Comparison of ENCODE assay signal across 29 cellular contexts in the genomic region with DNA sequence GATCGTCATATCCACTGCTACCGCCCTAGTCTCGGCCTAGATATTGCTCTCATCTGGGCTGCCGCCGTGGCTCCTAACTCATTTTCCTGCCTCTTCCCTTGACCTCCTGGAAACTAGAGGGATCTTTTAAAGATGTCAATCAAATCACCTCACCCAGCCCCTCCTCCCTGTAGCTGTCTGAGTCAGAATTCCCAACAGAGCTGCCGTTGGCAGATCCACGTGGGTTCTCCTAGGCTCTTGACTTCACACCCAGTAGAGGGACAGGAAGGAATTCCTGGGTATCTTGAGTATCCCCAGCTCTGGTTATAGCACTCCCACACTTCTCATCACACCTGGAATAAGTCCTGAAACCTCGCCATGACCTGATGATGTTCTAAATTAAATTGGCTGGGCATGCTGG. TPM values are rescaled to one million over a fixed set of nuclear protein-coding genes. Genes with fewer than 3 reads are reported as not detected.
DNase-seq lines count a peak whose midpoint lies in the region; ATAC-seq and TF ChIP-seq lines count a peak whose summit lies in the region.
"Had no signal": no experiment of that assay in that cellular context is flagged by ENCODE, and none has a peak within 500 bp of the region (broad histone marks: within the 10 kb centered on the region; RNA-seq: fewer than 3 reads in every experiment).

No MANE protein-coding gene starts in this region.

- TF ChIP-seq CTCF in MCF 10A (IDR thresholded peaks at IDR 0.05; ENCODE audit: unreplicated experiment) (no peak), mammary epithelial cell (conservative IDR thresholded peaks at IDR 0.05 in 1 of 2, IDR thresholded peaks at IDR 0.05 in 1 of 2; ENCODE audit: extremely low read depth in 1 of 2, insufficient read depth in 1 of 2, low read depth in 1 of 2, low read length in 2 of 2) (no peak), PC-3 (conservative IDR thresholded peaks at IDR 0.05; ENCODE audit: low read depth, low read length) (no peak), fibroblast of mammary gland (conservative IDR thresholded peaks at IDR 0.05; ENCODE audit: control insufficient read depth, insufficient read depth, low read depth, low read length) (no peak), thoracic aorta (IDR thresholded peaks at IDR 0.05) (no peak)

- H3K79me1 ChIP-seq in mesenchymal stem cell (replicated peaks; ENCODE audit: low read length, poor library complexity, severe bottlenecking), result peaks cover 1% of the 10 kb centered on the region

- no peaks in the 10 kb centered on the region for H3F3A ChIP-seq in PC-3 (ENCODE audit: low read length, unreplicated experiment)

- no peak overlapping the region for H2AK5ac ChIP-seq in mesenchymal stem cell (ENCODE audit: low read length, severe bottlenecking)

- H2AFZ ChIP-seq in mammary epithelial cell (ENCODE audit: low read depth, low read length) (no peak overlapping the region), PC-3 (ENCODE audit: low read length) (no peak overlapping the region), mesenchymal stem cell (ENCODE audit: low read depth, low read length) (no peak overlapping the region)

- POLR2A ChIA-PET in MCF 10A (lab: Yijun Ruan, JAX) (interaction anchor here (0.6 kb wide), 1 partner anchor 10 kb away, joined by 3 read pairs; no protein-coding TSS in a partner anchor), PC-3 (lab: Charles Lee; ENCODE audit: unreplicated experiment) (no interaction called here)

- no peaks in the 10 kb centered on the region for H3K9me3 ChIP-seq in mammary epithelial cell (replicated peaks; ENCODE audit: insufficient read depth, low read length)
- H3K9me3 ChIP-seq in PC-3 (ENCODE audit: low read length), result no peaks in the 10 kb centered on the region
- no peaks in the 10 kb centered on the region for H3K9me3 ChIP-seq in thoracic aorta
- no peaks in the 10 kb centered on the region for H3K9me3 ChIP-seq in mesenchymal stem cell (ENCODE audit: control insufficient read depth, low read length)
- H3K9me3 ChIP-seq: sigmoid colon had no signal

- H4K20me1 ChIP-seq in mammary epithelial cell (ENCODE audit: insufficient read depth, low read length) (no peaks in the 10 kb centered on the region), PC-3 (ENCODE audit: low read length) (no peaks in the 10 kb centered on the region)

- no peak overlapping the region for H2BK120ac ChIP-seq in mesenchymal stem cell (ENCODE audit: low read depth, low read length)

- H3K4me3 Mint-ChIP-seq in MCF 10A (ENCODE audit: unreplicated experiment), result no peak overlapping the region
- H3K4me3 Mint-ChIP-seq: activated CD4-positive, alpha-beta memory T cell treated with anti-CD3 and anti-CD28 coated beads for 36 hours; activated T-helper 1 cell treated with anti-CD3 and anti-CD28 coated beads, Interleukin-12 subunit alpha, Interleukin-12 subunit beta, Interleukin-2, Interleukin-4 antibody, amounts not matched to agents 30 ng/mL and 10 ng/mL and 1 ng/mL, durations not matched to agents 14 hours and 24 hours and 36 hours; H9; natural killer cell had no signal

- H3K27me3 Mint-ChIP-seq in MCF 10A (ENCODE audit: insufficient read depth, unreplicated experiment), result no peaks in the 10 kb centered on the region
- H3K27me3 Mint-ChIP-seq: activated CD4-positive, alpha-beta memory T cell treated with anti-CD3 and anti-CD28 coated beads for 36 hours; progenitor cell of endocrine pancreas had no signal

- H3K36me3 Mint-ChIP-seq in MCF 10A (ENCODE audit: insufficient read depth, unreplicated experiment), result no peaks in the 10 kb centered on the region
- H3K36me3 Mint-ChIP-seq: activated CD4-positive, alpha-beta memory T cell treated with anti-CD3 and anti-CD28 coated beads for 36 hours had no signal

- H4K91ac ChIP-seq in mesenchymal stem cell (ENCODE audit: low read length), result no peak overlapping the region

- no peaks in the 10 kb centered on the region for H3K9me3 Mint-ChIP-seq in MCF 10A (ENCODE audit: unreplicated experiment)
- H3K9me3 Mint-ChIP-seq: activated CD4-positive, alpha-beta memory T cell treated with anti-CD3 and anti-CD28 coated beads for 36 hours; activated T-helper 1 cell treated with anti-CD3 and anti-CD28 coated beads, Interleukin-12 subunit alpha, Interleukin-12 subunit beta, Interleukin-2, Interleukin-4 antibody, amounts not matched to agents 30 ng/mL and 10 ng/mL and 1 ng/mL, durations not matched to agents 14 hours and 24 hours and 36 hours; H9; natural killer cell had no signal

- no peak overlapping the region for H3K4ac ChIP-seq in mesenchymal stem cell (ENCODE audit: low read depth in 1 of 2, low read length in 2 of 2)

- in situ Hi-C loops in mammary epithelial cell (cut with MboI; ENCODE audit: low sequenced_read_pairs in 2 of 2), result no loop called here

- no peak overlapping the region for H3K23ac ChIP-seq in mesenchymal stem cell (ENCODE audit: low read length in 2 of 2)

- H3K14ac ChIP-seq in mesenchymal stem cell (ENCODE audit: low read length in 2 of 2), result no peak overlapping the region

- no peak overlapping the region for H3K9ac ChIP-seq in mammary epithelial cell (ENCODE audit: insufficient read depth, low read length)
- no peak overlapping the region for H3K9ac ChIP-seq in PC-3 (ENCODE audit: low read length)
- no peak overlapping the region for H3K9ac ChIP-seq in mesenchymal stem cell (ENCODE audit: low read length)

- DNase-seq in MCF 10A (ENCODE audit: unreplicated experiment) (peak; percentile 32), mammary epithelial cell (no peak), PC-3 (peak; percentile 22), fibroblast of mammary gland (ENCODE audit: low read depth) (peak; percentile 51), thoracic aorta (ENCODE audit: low spot score) (no peak), mesenchymal stem cell (no peak), germinal center (ENCODE audit: low spot score) (no peak), NCI-H1092 treated with DMSO at 0.1 percent for 48 hours (lab: John Stamatoyannopoulos, UW) (no peak)
- DNase-seq: activated CD4-positive, alpha-beta memory T cell treated with anti-CD3 and anti-CD28 coated beads for 36 hours; activated CD4-positive, alpha-beta T cell treated with anti-CD3 and anti-CD28 coated beads for 1 hour; activated CD8-positive, alpha-beta memory T cell treated with anti-CD3 and anti-CD28 coated beads, Interleukin-2, amount 50 U/mL, for 48 hours; activated naive CD4-positive, alpha-beta T cell treated with Interleukin-2 at 50 U/mL for 16 hours; DMS53; H9; IMR-90; natural killer cell; NCI-H1048; NCI-H1930; NCI-H526; NK-92 treated with Interleukin-12 subunit alpha and Interleukin-12 subunit beta, amount 100 ng/mL, for 24 hours; nucleus accumbens; SHP77 treated with DMSO at 0.1 percent for 48 hours; sigmoid colon; stimulated activated CD4-positive, alpha-beta T cell treated with anti-CD3 and anti-CD28 coated beads, Interleukin-4, amount 100 ng/mL, for 1 hour; T-helper 2 cell; trophoblast cell had no signal

- peaks cover 6% of the 10 kb centered on the region for H3K4me1 Mint-ChIP-seq in MCF 10A (ENCODE audit: insufficient read depth, unreplicated experiment)
- H3K4me1 Mint-ChIP-seq: natural killer cell had no signal

- no peaks in the 10 kb centered on the region for H3K27me3 ChIP-seq in mammary epithelial cell (ENCODE audit: insufficient read depth, low read length)
- no peaks in the 10 kb centered on the region for H3K27me3 ChIP-seq in PC-3 (ENCODE audit: low read length)
- H3K27me3 ChIP-seq in thoracic aorta (replicated peaks; ENCODE audit: insufficient read depth), result no peaks in the 10 kb centered on the region
- no peaks in the 10 kb centered on the region for H3K27me3 ChIP-seq in mesenchymal stem cell (ENCODE audit: control insufficient read depth in 1 of 2, insufficient read depth in 1 of 2, low read length in 2 of 2)
- H3K27me3 ChIP-seq: sigmoid colon had no signal

- H3K4me3 ChIP-seq in mammary epithelial cell (replicated peaks in 1 of 3; ENCODE audit: insufficient read depth in 1 of 3, low read depth in 2 of 3, low read length in 3 of 3) (no peak overlapping the region), PC-3 (ENCODE audit: low read length) (no peak overlapping the region), fibroblast of mammary gland (ENCODE audit: control insufficient read depth, low read depth, low read length) (no peak overlapping the region), thoracic aorta (no peak overlapping the region), mesenchymal stem cell (ENCODE audit: insufficient read depth in 1 of 2, low read depth in 1 of 2, low read length in 2 of 2) (no peak overlapping the region)
- H3K4me3 ChIP-seq: sigmoid colon had no signal

- intact Hi-C loops in MCF 10A (cut with micrococcal nuclease), result no loop called here
- intact Hi-C loops in mammary epithelial cell (cut with micrococcal nuclease), result no loop called here
- intact Hi-C loops in PC-3 (cut with micrococcal nuclease), result no loop called here

- 75% methylated on average over 8 of the region's 8 CpGs for WGBS in mammary epithelial cell (ENCODE audit: low coverage, missing lambda C conversion rate)
- whole genome bisulfite sequencing in mesenchymal stem cell, result 73% methylated on average over 8 of the region's 8 CpGs

- no peak overlapping the region for H3K27ac ChIP-seq in mammary epithelial cell (ENCODE audit: insufficient read depth, low read depth, low read length)
- no peak overlapping the region for H3K27ac ChIP-seq in PC-3 (ENCODE audit: low read length)
- no peak overlapping the region for H3K27ac ChIP-seq in thoracic aorta
- no peak overlapping the region for H3K27ac ChIP-seq in mesenchymal stem cell (ENCODE audit: low read length, poor library complexity, severe bottlenecking)
- H3K27ac ChIP-seq: 22Rv1 had no signal

- no peak overlapping the region for H3K4me2 ChIP-seq in mammary epithelial cell (ENCODE audit: insufficient read depth, low read depth, low read length)
- no peak overlapping the region for H3K4me2 ChIP-seq in PC-3 (ENCODE audit: low read length)
- H3K4me2 ChIP-seq in mesenchymal stem cell (ENCODE audit: low read length, poor library complexity, severe bottlenecking), result no peak overlapping the region

- dilution Hi-C loops in mammary epithelial cell (cut with HindIII; ENCODE audit: low sequenced_read_pairs), result loop anchor here (5.0 to 10.0 kb wide), 2 partner anchors 55 to 253 kb away; no protein-coding TSS in a partner anchor

- H3K4me1 ChIP-seq in mammary epithelial cell (ENCODE audit: insufficient read depth, low read length) (no peaks in the 10 kb centered on the region), PC-3 (ENCODE audit: insufficient read depth, low read length) (no peaks in the 10 kb centered on the region), thoracic aorta (ENCODE audit: control insufficient read depth in 1 of 2, low read depth in 2 of 2) (peaks cover 0 to 23% of the 10 kb centered on the region in 2 donors), mesenchymal stem cell (ENCODE audit: control insufficient read depth, insufficient read depth, low read depth, low read length) (peaks cover 7% of the 10 kb centered on the region)

- H3K27ac Mint-ChIP-seq in MCF 10A (ENCODE audit: low read depth, unreplicated experiment), result no peak overlapping the region
- H3K27ac Mint-ChIP-seq: activated CD4-positive, alpha-beta memory T cell treated with anti-CD3 and anti-CD28 coated beads for 36 hours; activated T-helper 1 cell treated with anti-CD3 and anti-CD28 coated beads, Interleukin-12 subunit alpha, Interleukin-12 subunit beta, Interleukin-2, Interleukin-4 antibody, amounts not matched to agents 30 ng/mL and 10 ng/mL and 1 ng/mL, durations not matched to agents 14 hours and 24 hours and 36 hours; H9; natural killer cell; progenitor cell of endocrine pancreas had no signal

- no peak for ATAC-seq in PC-3
- ATAC-seq in thoracic aorta (ENCODE audit: insufficient number of reproducible peaks, low FRiP score, low read depth), result peak; percentile 60
- ATAC-seq: natural killer cell had no signal

- H2BK5ac ChIP-seq in mesenchymal stem cell (ENCODE audit: low read depth, low read length, poor library complexity, severe bottlenecking), result no peak overlapping the region

- no peak overlapping the region for H2BK15ac ChIP-seq in mesenchymal stem cell (ENCODE audit: low read depth, poor library complexity, severe bottlenecking)

- BruUV-seq in MCF 10A (replicated peaks; lab: Mats Ljungman, UMichigan) (no TSS peak), mammary epithelial cell (replicated peaks; lab: Mats Ljungman, UMichigan) (no TSS peak), PC-3 (replicated peaks; lab: Mats Ljungman, UMichigan) (no TSS peak)

- H2BK12ac ChIP-seq in mesenchymal stem cell (ENCODE audit: low read length in 2 of 2), result no peak overlapping the region

- no peaks in the 10 kb centered on the region for H3K79me2 ChIP-seq in mammary epithelial cell (ENCODE audit: insufficient read depth, low read length)
- no peaks in the 10 kb centered on the region for H3K79me2 ChIP-seq in PC-3 (ENCODE audit: low read length)

- no peak overlapping the region for H3K18ac ChIP-seq in mesenchymal stem cell (ENCODE audit: low read depth in 1 of 2, low read length in 2 of 2)

- H3K36me3 ChIP-seq in mammary epithelial cell (ENCODE audit: insufficient read depth, low read length), result no peaks in the 10 kb centered on the region
- no peaks in the 10 kb centered on the region for H3K36me3 ChIP-seq in PC-3 (ENCODE audit: low read depth, low read length)
- peaks cover 14% of the 10 kb centered on the region for H3K36me3 ChIP-seq in thoracic aorta
- peaks cover 21 to 44% of the 10 kb centered on the region in 2 experiments for H3K36me3 ChIP-seq in mesenchymal stem cell (ENCODE audit: control insufficient read depth in 1 of 2, insufficient read depth in 2 of 2, low read depth in 1 of 2, low read length in 2 of 2)

- CTCF ChIA-PET in MCF 10A (lab: Yijun Ruan, JAX), result interaction anchor here (2.4 kb wide), 1 partner anchor 9 kb away, joined by 7 read pairs; no protein-coding TSS in a partner anchor
- CTCF ChIA-PET in mammary epithelial cell (lab: Charles Lee; ENCODE audit: low non-redundant PET), result no interaction called here
- CTCF ChIA-PET in PC-3 (lab: Charles Lee), result no interaction called here

- H3K9me2 ChIP-seq in PC-3 (replicated peaks; ENCODE audit: low read length), result no peaks in the 10 kb centered on the region

- no peak overlapping the region for H4K8ac ChIP-seq in mesenchymal stem cell (ENCODE audit: low read length)

RNA-seq across cellular contexts. Expression of a gene that starts 11.9 kb away (rescaled TPM):
- total RNA-seq in MCF 10A (2022), result 1.1 and 1.5 TPM in 2 replicates
- 1 to 10 TPM; 2.0 to 2.5 TPM for total RNA-seq in mammary epithelial cell
- polyA plus RNA-seq in mammary epithelial cell, result 1.5 TPM
- 1.4 TPM for polyA minus RNA-seq in mammary epithelial cell
- 10.2 and 15.5 TPM in 2 replicates for total RNA-seq in PC-3 (2014; rRNA removed)
- 10 to 100 TPM; 46.4 to 67.1 TPM for total RNA-seq in thoracic aorta
- 2.1 TPM for polyA plus RNA-seq in mesenchymal stem cell (2013, experiment 1 of 2)
- polyA plus RNA-seq in mesenchymal stem cell (2013, experiment 2 of 2), result 1.8 TPM

RNA-seq across cellular contexts. Expression of a gene that starts 15.7 kb away (rescaled TPM):
- total RNA-seq in MCF 10A (2022) (34.9 and 52.9 TPM in 2 replicates), mammary epithelial cell (10 to 100 TPM; 27.3 to 33.1 TPM), PC-3 (2014; rRNA removed) (23.7 and 41.3 TPM in 2 replicates), thoracic aorta (10 to 100 TPM; 27.5 to 80.8 TPM)
- 32.1 TPM for polyA plus RNA-seq in mammary epithelial cell
- 29.5 TPM for polyA minus RNA-seq in mammary epithelial cell
- 19.5 TPM for polyA plus RNA-seq in mesenchymal stem cell (2013, experiment 1 of 2)
- polyA plus RNA-seq in mesenchymal stem cell (2013, experiment 2 of 2), result 17.7 TPM

Comparison
In these comparisons a context has a peak if more than half of its experiments do, and no peak if none do; other contexts are left out.
1. DNase-seq: peak in MCF 10A (single experiment), PC-3 (single experiment) and fibroblast of mammary gland (single experiment); none in mammary epithelial cell (single experiment), thoracic aorta (single experiment), mesenchymal stem cell (single experiment), germinal center (single experiment) and NCI-H1092 treated with DMSO at 0.1 percent for 48 hours (single experiment).